9 cellular contexts compared by ENCODE assay signal in genomic region chr9:893843-894420, GRCh38. TPM values are rescaled to one million over a fixed set of nuclear protein-coding genes. Genes with fewer than 3 reads are reported as not detected.
DNase-seq lines count a peak whose midpoint lies in the region; ATAC-seq and TF ChIP-seq lines count a peak whose summit lies in the region.
"Had no signal": no experiment of that assay in that cellular context is flagged by ENCODE, and none has a peak within 500 bp of the region (broad histone marks: within the 10 kb centered on the region; RNA-seq: fewer than 3 reads in every experiment).

No MANE protein-coding gene starts in this region.

- no peaks in the 10 kb centered on the region for H3K9me3 Mint-ChIP-seq in CD4-positive, alpha-beta T cell
- H3K9me3 Mint-ChIP-seq in effector memory CD8-positive, alpha-beta T cell: no peaks in the 10 kb centered on the region
- no peaks in the 10 kb centered on the region for H3K9me3 Mint-ChIP-seq in stimulated activated naive B cell treated with anti-CD40 and anti-IgM and Interleukin-4, amounts not matched to agents 10 μg/mL and 1 μg/mL and 100 μg/mL, for 72 hours
- H3K9me3 Mint-ChIP-seq: T-helper 1 cell treated with Interleukin-12 subunit alpha and Interleukin-12 subunit beta and Interleukin-4 antibody, amounts not matched to agents 30 μg/mL and 1 μg/mL, for 36 hours had no signal

- H3K27me3 ChIP-seq in CD4-positive, alpha-beta T cell (ENCODE audit: control insufficient read depth, insufficient read depth, low read length): peaks cover 3% of the 10 kb centered on the region

- POLR2A ChIA-PET in CD4-positive, alpha-beta T cell (lab: Charles Lee): no interaction called here

- peaks cover 20% of the 10 kb centered on the region for H3K27me3 Mint-ChIP-seq in CD4-positive, alpha-beta T cell
- peaks cover 12 to 33% of the 10 kb centered on the region in 2 donors for H3K27me3 Mint-ChIP-seq in effector memory CD8-positive, alpha-beta T cell
- H3K27me3 Mint-ChIP-seq in stimulated activated naive B cell treated with anti-CD40 and anti-IgM and Interleukin-4, amounts not matched to agents 10 μg/mL and 1 μg/mL and 100 μg/mL, for 72 hours: peaks cover 22 to 33% of the 10 kb centered on the region in 2 donors

- CTCF ChIA-PET in CD4-positive, alpha-beta T cell (lab: Charles Lee): interaction anchor here (1.3 kb wide), 2 partner anchors 110 to 117 kb away, joined by 3 read pairs; no protein-coding TSS in a partner anchor

- H3K36me3 ChIP-seq in mucosa of descending colon (ENCODE audit: low read depth): no peaks in the 10 kb centered on the region

- no peak overlapping the region for H3K27ac ChIP-seq in CD4-positive, alpha-beta T cell (ENCODE audit: low read depth, low read length)

- peak; percentile 4 to 34 (median 21) for DNase-seq in CD4-positive, alpha-beta T cell
- DNase-seq in GM19240 (ENCODE audit: insufficient read length, low spot score) (peak; percentile 71), NCI-H460 (ENCODE audit: extremely low read depth, low read depth) (peak; percentile 40), mucosa of descending colon (peak; percentile 50 to 82 (median 57))
- peak; percentile 68 for DNase-seq in activated CD4-positive, alpha-beta T cell treated with anti-CD3 and anti-CD28 coated beads for 48 hours
- DNase-seq in effector memory CD8-positive, alpha-beta T cell: peak; percentile 9 to 24 (median 17)
- peak; percentile 90 for DNase-seq in stimulated activated naive B cell treated with anti-CD40 and anti-IgM and Interleukin-4, amounts not matched to agents 10 μg/mL and 1 μg/mL and 100 μg/mL, for 72 hours

- intact Hi-C loops in CD4-positive, alpha-beta T cell (cut with DNase I, micrococcal nuclease): loop anchor here (2.0 kb wide), 1 partner anchor 115 kb away; no protein-coding TSS in a partner anchor
- intact Hi-C loops in mucosa of descending colon (cut with DNase I, micrococcal nuclease): loop anchor here (5.0 kb wide), 1 partner anchor 113 kb away; no protein-coding TSS in a partner anchor

- H3K36me3 Mint-ChIP-seq in CD4-positive, alpha-beta T cell (ENCODE audit: low read depth): no peaks in the 10 kb centered on the region
- H3K36me3 Mint-ChIP-seq in effector memory CD8-positive, alpha-beta T cell (ENCODE audit: insufficient read depth): no peaks in the 10 kb centered on the region
- H3K36me3 Mint-ChIP-seq in stimulated activated naive B cell treated with anti-CD40 and anti-IgM and Interleukin-4, amounts not matched to agents 10 μg/mL and 1 μg/mL and 100 μg/mL, for 72 hours: no peaks in the 10 kb centered on the region

- H3K9me3 ChIP-seq in CD4-positive, alpha-beta T cell (ENCODE audit: control insufficient read depth, low read length): no peaks in the 10 kb centered on the region
- no peaks in the 10 kb centered on the region for H3K9me3 ChIP-seq in mucosa of descending colon

- no peak overlapping the region for H3K4me3 ChIP-seq in mucosa of descending colon

- no peak overlapping the region for H3K27ac Mint-ChIP-seq in CD4-positive, alpha-beta T cell
- H3K27ac Mint-ChIP-seq in effector memory CD8-positive, alpha-beta T cell: peak overlapping the region; percentile 11 to 73
- peak overlapping the region; percentile 65 for H3K27ac Mint-ChIP-seq in stimulated activated naive B cell treated with anti-CD40 and anti-IgM and Interleukin-4, amounts not matched to agents 10 μg/mL and 1 μg/mL and 100 μg/mL, for 72 hours
- H3K27ac Mint-ChIP-seq: T-helper 1 cell treated with Interleukin-12 subunit alpha and Interleukin-12 subunit beta and Interleukin-4 antibody, amounts not matched to agents 30 μg/mL and 1 μg/mL, for 36 hours had no signal

- peak; percentile 70 for TF ChIP-seq CTCF in CD4-positive, alpha-beta T cell (IDR thresholded peaks at IDR 0.05)
- TF ChIP-seq CTCF in mucosa of descending colon (IDR thresholded peaks at IDR 0.05): peak; percentile 70

- peak overlapping the region; percentile 42 for H3K4me3 Mint-ChIP-seq in CD4-positive, alpha-beta T cell
- peak overlapping the region; percentile 41 to 53 for H3K4me3 Mint-ChIP-seq in effector memory CD8-positive, alpha-beta T cell
- H3K4me3 Mint-ChIP-seq in stimulated activated naive B cell treated with anti-CD40 and anti-IgM and Interleukin-4, amounts not matched to agents 10 μg/mL and 1 μg/mL and 100 μg/mL, for 72 hours: no peak overlapping the region
- H3K4me3 Mint-ChIP-seq: T-helper 1 cell treated with Interleukin-12 subunit alpha and Interleukin-12 subunit beta and Interleukin-4 antibody, amounts not matched to agents 30 μg/mL and 1 μg/mL, for 36 hours had no signal

- peaks cover 10% of the 10 kb centered on the region for H3K4me1 Mint-ChIP-seq in CD4-positive, alpha-beta T cell (ENCODE audit: low read depth)
- peaks cover 8 to 9% of the 10 kb centered on the region in 2 donors for H3K4me1 Mint-ChIP-seq in effector memory CD8-positive, alpha-beta T cell (ENCODE audit: low read depth in 2 of 2)
- H3K4me1 Mint-ChIP-seq in stimulated activated naive B cell treated with anti-CD40 and anti-IgM and Interleukin-4, amounts not matched to agents 10 μg/mL and 1 μg/mL and 100 μg/mL, for 72 hours: peaks cover 12 to 16% of the 10 kb centered on the region in 2 donors

- ATAC-seq in CD4-positive, alpha-beta T cell (ENCODE audit: poor library complexity): peak; percentile 86
- ATAC-seq in HG03196 (IDR thresholded peaks at IDR 0.05; ENCODE audit: unreplicated experiment) (peak; percentile 99), mucosa of descending colon (peak; percentile 100)
- ATAC-seq in effector memory CD8-positive, alpha-beta T cell (replicated peaks): peak; percentile 88
- ATAC-seq in stimulated activated naive B cell treated with anti-CD40 and anti-IgM and Interleukin-4, amounts not matched to agents 10 μg/mL and 1 μg/mL and 100 μg/mL, for 72 hours (replicated peaks): peak; percentile 100

- H3K4me1 ChIP-seq in mucosa of descending colon (ENCODE audit: low read depth): no peaks in the 10 kb centered on the region

RNA-seq across cellular contexts. Expression of gene DMRT1, which starts 52.4 kb away (rescaled TPM):
- not detected for total RNA-seq in CD4-positive, alpha-beta T cell
- total RNA-seq in NCI-H460 (2014; rRNA removed; shearing (Covaris generic)): not detected in 2 replicates
- polyA plus RNA-seq in NCI-H460 (2014; cell fraction: nucleus; rRNA removed): not detected in 2 replicates
- total RNA-seq in mucosa of descending colon: not detected

Comparison
In these comparisons a context has a peak if more than half of its experiments do, and no peak if none do; other contexts are left out.
1. DNase-seq: peak in every context shown above with its lines; median percentile 90 in stimulated activated naive B cell treated with anti-CD40 and anti-IgM and Interleukin-4, amounts not matched to agents 10 μg/mL and 1 μg/mL and 100 μg/mL, for 72 hours; 71 in GM19240; 68 in activated CD4-positive, alpha-beta T cell treated with anti-CD3 and anti-CD28 coated beads for 48 hours; 57 in mucosa of descending colon; 40 in NCI-H460; 21 in CD4-positive, alpha-beta T cell; 17 in effector memory CD8-positive, alpha-beta T cell.
2. H3K4me3 Mint-ChIP-seq: peak in CD4-positive, alpha-beta T cell (single experiment) and effector memory CD8-positive, alpha-beta T cell (2 of 2); none in stimulated activated naive B cell treated with anti-CD40 and anti-IgM and Interleukin-4, amounts not matched to agents 10 μg/mL and 1 μg/mL and 100 μg/mL, for 72 hours (0 of 2).
3. Peak in every context shown above with its lines, with median percentiles within 50 percentile points of each other: ATAC-seq.